In the genomic region with DNA sequence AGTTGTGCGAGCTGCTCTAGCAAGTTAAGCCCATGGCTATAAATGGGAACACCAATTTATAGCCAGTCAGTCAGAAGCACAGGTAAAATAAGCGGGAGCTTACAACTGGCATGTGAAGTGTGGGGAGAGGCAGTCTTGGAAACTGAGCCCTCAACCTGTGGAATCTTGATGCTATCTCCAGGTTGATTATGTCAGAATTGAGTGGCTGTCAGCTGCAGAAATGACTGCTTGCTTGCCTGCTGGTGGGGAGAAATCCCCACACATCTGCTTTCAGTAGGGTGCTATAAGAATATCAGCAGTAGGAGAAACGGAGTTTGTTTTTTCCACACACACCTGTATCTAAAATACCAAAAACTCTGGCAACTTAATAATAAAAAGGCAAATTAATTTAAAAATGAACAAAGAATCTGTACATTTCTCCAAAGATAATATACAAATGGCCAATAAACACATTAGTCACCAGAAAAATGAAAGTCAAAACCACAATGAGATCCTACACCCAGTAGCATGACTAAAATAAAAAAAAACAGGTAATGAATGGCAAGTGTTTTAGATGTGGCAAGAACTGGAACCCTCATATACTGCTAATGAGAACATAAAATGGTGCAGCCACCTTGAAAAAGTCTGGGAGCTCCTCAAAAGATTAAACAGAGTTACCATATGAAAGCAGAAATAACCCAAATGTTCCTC, we compare ENCODE assay signal across 13 cellular contexts. TPM values are rescaled to one million over a fixed set of nuclear protein-coding genes. Genes with fewer than 3 reads are reported as not detected.
A peak's percentile ranks its signal among the peaks of the same experiment; 100 is the strongest.
DNase-seq lines count a peak whose midpoint lies in the region; ATAC-seq, FAIRE-seq and TF ChIP-seq lines count a peak whose summit lies in the region.
"Had no signal": no experiment of that assay in that cellular context is flagged by ENCODE, and none has a peak within 500 bp of the region (broad histone marks: within the 10 kb centered on the region; RNA-seq: fewer than 3 reads in every experiment).

No MANE protein-coding gene starts in this region.

- H3K27ac ChIP-seq in endodermal cell (ENCODE audit: low read depth, low read length) (peak overlapping the region; percentile 49), skeletal muscle tissue (ENCODE audit: low read depth, low read length) (peak overlapping the region; percentile 28)

- H3K4me1 ChIP-seq in endodermal cell (ENCODE audit: control insufficient read depth, insufficient read depth, low read length), result no peaks in the 10 kb centered on the region
- H3K4me1 ChIP-seq in skeletal muscle tissue (ENCODE audit: control insufficient read depth in 3 of 3, insufficient read depth in 3 of 3, low read length in 3 of 3), result peaks cover 21 to 25% (median 24%) of the 10 kb centered on the region in 3 donors

- intact Hi-C loops in activated naive CD4-positive, alpha-beta T cell treated with anti-CD3 and anti-CD28 coated beads for 36 hours (cut with micrococcal nuclease), result loop anchor here (2.0 kb wide), 1 partner anchor 47 kb away; no protein-coding TSS in a partner anchor

- no peak overlapping the region for H3K27ac Mint-ChIP-seq in activated naive CD4-positive, alpha-beta T cell treated with anti-CD3 and anti-CD28 coated beads for 36 hours
- H3K27ac Mint-ChIP-seq in endodermal cell, result no peak overlapping the region
- H3K27ac Mint-ChIP-seq: stimulated activated memory B cell treated with anti-CD40 and anti-IgM and Interleukin-4, amounts not matched to agents 10 μg/mL and 1 μg/mL and 100 μg/mL, for 72 hours had no signal

- peak; percentile 40 for FAIRE-seq in HTR-8/SVneo (lab: Jason Lieb, UNC)
- FAIRE-seq: colon, D721Med had no signal

- no peaks in the 10 kb centered on the region for H3K27me3 ChIP-seq in endodermal cell (ENCODE audit: control insufficient read depth, insufficient read depth, low read length, poor library complexity, severe bottlenecking)
- H3K27me3 ChIP-seq in skeletal muscle tissue (ENCODE audit: control insufficient read depth in 3 of 3, insufficient read depth in 3 of 3, low read length in 3 of 3), result no peaks in the 10 kb centered on the region

- no peaks in the 10 kb centered on the region for H3K36me3 Mint-ChIP-seq in activated naive CD4-positive, alpha-beta T cell treated with anti-CD3 and anti-CD28 coated beads for 36 hours (ENCODE audit: low read depth)
- H3K36me3 Mint-ChIP-seq in endodermal cell (ENCODE audit: low read depth), result peaks cover 17% of the 10 kb centered on the region

- 92 to 100% methylated on average over 1 to 3 of the region's 3 CpGs for WGBS in endodermal cell (ENCODE audit: insufficient coverage in 1 of 2, insufficient read length in 1 of 2), 2 experiments

- peaks cover 14% of the 10 kb centered on the region for H3K4me1 Mint-ChIP-seq in activated naive CD4-positive, alpha-beta T cell treated with anti-CD3 and anti-CD28 coated beads for 36 hours (ENCODE audit: low read depth)
- peaks cover 10% of the 10 kb centered on the region for H3K4me1 Mint-ChIP-seq in endodermal cell
- H3K4me1 Mint-ChIP-seq: stimulated activated memory B cell treated with anti-CD40 and anti-IgM and Interleukin-4, amounts not matched to agents 10 μg/mL and 1 μg/mL and 100 μg/mL, for 72 hours had no signal

- CTCF ChIA-PET in activated naive CD4-positive, alpha-beta T cell treated with anti-CD3 and anti-CD28 coated beads for 36 hours (lab: Charles Lee), result no interaction called here

- no peak for TF ChIP-seq CTCF in endodermal cell (conservative IDR thresholded peaks at IDR 0.05)

- DNase-seq in activated naive CD4-positive, alpha-beta T cell treated with anti-CD3 and anti-CD28 coated beads for 36 hours, result peak; percentile 7
- DNase-seq in activated naive CD4-positive, alpha-beta T cell treated with Interleukin-2 at 50 U/mL for 16 hours, result no peak
- no peak for DNase-seq in HTR-8/SVneo (ENCODE audit: insufficient read length, low spot score)
- no peak for DNase-seq in endodermal cell
- DNase-seq in NCI-H2196 (lab: John Stamatoyannopoulos, UW; ENCODE audit: unreplicated experiment), result no peak
- DNase-seq: activated CD4-positive, CD25-positive, alpha-beta regulatory T cell; mucosa of descending colon had no signal

- ATAC-seq in GM18858 (IDR thresholded peaks at IDR 0.05; ENCODE audit: unreplicated experiment), result no peak
- no peak for ATAC-seq in HG03439 (IDR thresholded peaks at IDR 0.05; ENCODE audit: unreplicated experiment)
- ATAC-seq: mucosa of descending colon; stimulated activated memory B cell treated with anti-CD40 and anti-IgM and Interleukin-4, amounts not matched to agents 10 μg/mL and 1 μg/mL and 100 μg/mL, for 72 hours had no signal

- no peak overlapping the region for H3K4me3 Mint-ChIP-seq in activated naive CD4-positive, alpha-beta T cell treated with anti-CD3 and anti-CD28 coated beads for 36 hours
- no peak overlapping the region for H3K4me3 Mint-ChIP-seq in endodermal cell
- H3K4me3 Mint-ChIP-seq: stimulated activated memory B cell treated with anti-CD40 and anti-IgM and Interleukin-4, amounts not matched to agents 10 μg/mL and 1 μg/mL and 100 μg/mL, for 72 hours had no signal

- H3K4me3 ChIP-seq in endodermal cell (ENCODE audit: low read length), result no peak overlapping the region
- H3K4me3 ChIP-seq in skeletal muscle tissue (ENCODE audit: low read length in 3 of 3), result peak overlapping the region in 1 of 3 donors; percentile 6
- H3K4me3 ChIP-seq: mucosa of descending colon had no signal

- H3K9me3 ChIP-seq in endodermal cell (ENCODE audit: control insufficient read depth, low read length) (no peaks in the 10 kb centered on the region), skeletal muscle tissue (ENCODE audit: control insufficient read depth in 3 of 3, low read length in 3 of 3) (no peaks in the 10 kb centered on the region)
- H3K9me3 ChIP-seq: mucosa of descending colon had no signal

- H3K36me3 ChIP-seq in endodermal cell (ENCODE audit: control insufficient read depth, insufficient read depth, low read length) (peaks cover 30% of the 10 kb centered on the region), skeletal muscle tissue (ENCODE audit: control insufficient read depth in 3 of 3, insufficient read depth in 3 of 3, low read length in 3 of 3) (no peaks in the 10 kb centered on the region)

- no peak overlapping the region for H3K9ac ChIP-seq in endodermal cell (ENCODE audit: extremely low read depth, low read length, poor library complexity, severe bottlenecking)
- peak overlapping the region in 1 of 3 donors; percentile 58 for H3K9ac ChIP-seq in skeletal muscle tissue (ENCODE audit: low read depth in 1 of 3, low read length in 3 of 3)

- no peaks in the 10 kb centered on the region for H3K27me3 Mint-ChIP-seq in activated naive CD4-positive, alpha-beta T cell treated with anti-CD3 and anti-CD28 coated beads for 36 hours (ENCODE audit: low read depth)
- H3K27me3 Mint-ChIP-seq in endodermal cell (ENCODE audit: insufficient read depth), result no peaks in the 10 kb centered on the region
- H3K27me3 Mint-ChIP-seq: stimulated activated memory B cell treated with anti-CD40 and anti-IgM and Interleukin-4, amounts not matched to agents 10 μg/mL and 1 μg/mL and 100 μg/mL, for 72 hours had no signal

- H3K9me3 Mint-ChIP-seq in activated naive CD4-positive, alpha-beta T cell treated with anti-CD3 and anti-CD28 coated beads for 36 hours, result no peaks in the 10 kb centered on the region
- H3K9me3 Mint-ChIP-seq in endodermal cell, result no peaks in the 10 kb centered on the region
- H3K9me3 Mint-ChIP-seq: stimulated activated memory B cell treated with anti-CD40 and anti-IgM and Interleukin-4, amounts not matched to agents 10 μg/mL and 1 μg/mL and 100 μg/mL, for 72 hours had no signal

RNA-seq across cellular contexts. Expression of a gene that starts 26.0 kb away (rescaled TPM):
- total RNA-seq in activated naive CD4-positive, alpha-beta T cell treated with anti-CD3 and anti-CD28 coated beads for 36 hours, result 10 to 100 TPM; 75.9 to 78.2 TPM
- total RNA-seq in endodermal cell (100 to 1,000 TPM; 152 to 169 TPM), skeletal muscle tissue (106 TPM)
- 134 TPM for polyA plus RNA-seq in endodermal cell (2013, experiment 1 of 2)
- polyA plus RNA-seq in endodermal cell (2013, experiment 2 of 2), result 129 TPM
